ENCODE assay signal across 22 cellular contexts in the genomic region with DNA sequence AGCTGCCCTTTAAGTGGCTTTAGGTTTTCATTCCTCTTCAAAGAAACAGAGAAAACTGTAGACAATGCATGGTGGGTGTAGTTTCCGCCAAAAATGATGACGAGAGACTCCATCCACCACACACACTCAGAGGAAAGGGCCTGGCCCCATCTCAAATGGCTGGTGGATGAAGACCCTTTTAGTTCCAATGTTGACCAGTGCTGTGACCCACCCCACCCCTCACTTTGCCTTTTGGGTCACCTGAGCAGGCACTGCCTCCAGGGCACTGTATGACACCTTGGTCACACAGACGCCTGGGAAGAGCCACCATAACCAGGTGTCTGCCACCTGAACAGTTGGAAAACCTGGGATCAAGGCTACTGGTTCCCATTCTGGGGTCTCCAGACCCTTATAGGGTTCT.
"Had no signal": no experiment of that assay in that cellular context is flagged by ENCODE, and none has a peak within 500 bp of the region (broad histone marks: within the 10 kb centered on the region; RNA-seq: fewer than 3 reads in every experiment).

No MANE protein-coding gene starts in this region.

- H3K9me3 Mint-ChIP-seq: dendritic cell treated with granulocyte-macrophage colony-stimulating factor and Interleukin-4, amounts not matched to agents 40 ng/mL and 50 ng/mL, for 4 days; effector memory CD8-positive, alpha-beta T cell; memory B cell; mesothelial cell of epicardium had no signal

- H3K4me3 Mint-ChIP-seq: dendritic cell treated with granulocyte-macrophage colony-stimulating factor and Interleukin-4, amounts not matched to agents 40 ng/mL and 50 ng/mL, for 4 days; effector memory CD8-positive, alpha-beta T cell; endodermal cell; memory B cell; mesothelial cell of epicardium had no signal

- DNase-seq: colonic mucosa; cortex of kidney; effector CD8-positive, alpha-beta T cell; effector memory CD8-positive, alpha-beta T cell; endodermal cell; erythroblast; esophagus squamous epithelium; foreskin fibroblast; foreskin melanocyte; gastrocnemius medialis; glutamatergic neuron; heart right ventricle; hippocampal formation; kidney glomerular epithelial cell; left colon; left ventricle myocardium inferior; mammary epithelial cell; mesendoderm; mucosa of descending colon had no signal

- H3K27ac Mint-ChIP-seq: dendritic cell treated with granulocyte-macrophage colony-stimulating factor and Interleukin-4, amounts not matched to agents 40 ng/mL and 50 ng/mL, for 4 days; effector memory CD8-positive, alpha-beta T cell; endodermal cell; memory B cell; mesothelial cell of epicardium had no signal

- H3K36me3 Mint-ChIP-seq: mesothelial cell of epicardium had no signal

- H3K4me1 Mint-ChIP-seq: endodermal cell, memory B cell, mesothelial cell of epicardium had no signal
